In genomic region chr6:37340639-37340943, GRCh38 we compare ENCODE assay signal across 17 cellular contexts. TPM values are rescaled to one million over a fixed set of nuclear protein-coding genes. Genes with fewer than 3 reads are reported as not detected.
A peak's percentile ranks its signal among the peaks of the same experiment; 100 is the strongest.
DNase-seq lines count a peak whose midpoint lies in the region; ATAC-seq and TF ChIP-seq lines count a peak whose summit lies in the region.
"Had no signal": no experiment of that assay in that cellular context is flagged by ENCODE, and none has a peak within 500 bp of the region (broad histone marks: within the 10 kb centered on the region; RNA-seq: fewer than 3 reads in every experiment).

No MANE protein-coding gene starts in this region.

- DNase-seq in COLO829 (ENCODE audit: low spot score) (peak; percentile 31), HCT116 (ENCODE audit: low read depth, low spot score) (no peak), Panc1 (ENCODE audit: low read depth, low spot score) (peak; percentile 33), astrocyte of the hippocampus (ENCODE audit: low read depth, low spot score) (peak; percentile 25), NOMO-1 treated with dmso at 0.1 percent for 144 hours (lab: John Stamatoyannopoulos, UW; ENCODE audit: unreplicated experiment) (no peak), prostate gland (ENCODE audit: low spot score) (no peak), NCI-H526 treated with DMSO at 0.1 percent for 48 hours (lab: John Stamatoyannopoulos, UW) (no peak), glomerular visceral epithelial cell (ENCODE audit: extremely low spot score) (no peak)
- DNase-seq: 8988T; AML-193; Calu3; CD8-positive, alpha-beta memory T cell; DMS 273 treated with DMSO at 0.1 percent for 48 hours; GOT3; H9 had no signal

- H3K9me2 ChIP-seq in HCT116 (ENCODE audit: insufficient read depth) = no peaks in the 10 kb centered on the region

- POLR2A ChIA-PET in HCT116 (lab: Charles Lee) (no interaction called here), Panc1 (lab: Charles Lee) (no interaction called here)

- H3K4me3 ChIP-seq in HCT116 (replicated peaks in 1 of 2; ENCODE audit: low read depth in 1 of 2, low read length in 2 of 2) (no peak overlapping the region), Panc1 (ENCODE audit: low read depth in 2 of 2, low read length in 2 of 2) (no peak overlapping the region), prostate gland (no peak overlapping the region)
- H3K4me3 ChIP-seq: BLaER1 had no signal

- no peaks in the 10 kb centered on the region for H3K79me2 ChIP-seq in HCT116 (ENCODE audit: insufficient read depth, low read length)

- H3K9me3 ChIP-seq in HCT116 (ENCODE audit: control insufficient read depth in 1 of 2, insufficient read depth in 1 of 2, low read depth in 1 of 2, low read length in 2 of 2) (no peaks in the 10 kb centered on the region), Panc1 (ENCODE audit: control insufficient read depth, insufficient read depth, low read depth, low read length) (no peaks in the 10 kb centered on the region), prostate gland (no peaks in the 10 kb centered on the region)
- H3K9me3 ChIP-seq: BLaER1 had no signal

- no peak for ATAC-seq in HCT116
- no peak for ATAC-seq in Panc1

- no peaks in the 10 kb centered on the region for H3K36me3 ChIP-seq in HCT116 (ENCODE audit: control insufficient read depth in 1 of 2, insufficient read depth in 2 of 2, low read length in 2 of 2)
- no peaks in the 10 kb centered on the region for H3K36me3 ChIP-seq in Panc1 (ENCODE audit: control insufficient read depth, insufficient read depth, low read length)
- no peaks in the 10 kb centered on the region for H3K36me3 ChIP-seq in prostate gland
- H3K36me3 ChIP-seq: BLaER1 had no signal

- CTCF ChIA-PET in HCT116 (lab: Charles Lee) (no interaction called here), Panc1 (lab: Charles Lee) (no interaction called here)

- RAD21 ChIA-PET in HCT116 (lab: Charles Lee; ENCODE audit: low non-redundant PET in 1 of 2, low total read pairs in 2 of 2, uncharacterized antibody in 2 of 2, unreplicated experiment in 2 of 2) = no interaction called here

- in situ Hi-C loops in Panc1 (cut with HindIII; ENCODE audit: low pct_unique_long_range_greater_than_20kb, low sequenced_read_pairs) = no loop called here

- intact Hi-C loops in HCT116 (cut with micrococcal nuclease) = no loop called here
- intact Hi-C loops in Panc1 (cut with micrococcal nuclease; ENCODE audit: unreplicated experiment) = no loop called here
- intact Hi-C loops in prostate gland (cut with DNase I) = no loop called here

- TF ChIP-seq POLR2A in HCT116 (IDR thresholded peaks at IDR 0.05; ENCODE audit: borderline replicate concordance, extremely low read depth, insufficient read depth, insufficient read length) = no peak
- no peak for TF ChIP-seq POLR2A in prostate gland (IDR thresholded peaks at IDR 0.05)

- TF ChIP-seq RAD21 in HCT116 (IDR thresholded peaks at IDR 0.05; ENCODE audit: low read depth) = no peak

- H3K4me2 ChIP-seq in HCT116 (ENCODE audit: low read length) = 0 out of 2 replicates have a peak overlapping the region, but pooled peaks have one; percentile 7
- H3K4me2 ChIP-seq: BLaER1 had no signal

- 43% methylated on average over 4 of the region's 4 CpGs for WGBS in prostate gland

- no peak overlapping the region for H3K9ac ChIP-seq in HCT116 (ENCODE audit: low read length)
- H3K9ac ChIP-seq: BLaER1 had no signal

- no peak overlapping the region for H3K27ac ChIP-seq in HCT116 (ENCODE audit: low read depth, low read length)
- no peak overlapping the region for H3K27ac ChIP-seq in Panc1 (ENCODE audit: low read length)
- H3K27ac ChIP-seq in prostate gland = no peak overlapping the region
- H3K27ac ChIP-seq: BLaER1, HL-60 had no signal

- TF ChIP-seq CTCF in HCT116 (IDR thresholded peaks at IDR 0.05 in 2 of 3, conservative IDR thresholded peaks at IDR 0.05 in 1 of 3; ENCODE audit: borderline replicate concordance in 1 of 3, insufficient read depth in 1 of 3, low read depth in 2 of 3, low read length in 2 of 3) (no peak), Panc1 (IDR thresholded peaks at IDR 0.05) (no peak), prostate gland (IDR thresholded peaks at IDR 0.05) (no peak)

- BruUV-seq in HCT116 (replicated peaks; lab: Mats Ljungman, UMichigan) (no TSS peak), Panc1 (replicated peaks; lab: Mats Ljungman, UMichigan) (no TSS peak)

- H3K4me1 ChIP-seq in HCT116 (ENCODE audit: control insufficient read depth in 1 of 2, insufficient read depth in 2 of 2, low read length in 2 of 2) (peaks cover 0 to 6% of the 10 kb centered on the region in 2 experiments; a peak in 2 of 4 replicates), Panc1 (ENCODE audit: control insufficient read depth, insufficient read depth, low read length) (no peaks in the 10 kb centered on the region), prostate gland (replicated peaks) (no peaks in the 10 kb centered on the region)
- H3K4me1 ChIP-seq: BLaER1 had no signal

- no peaks in the 10 kb centered on the region for H4K20me1 ChIP-seq in HCT116 (ENCODE audit: insufficient read depth)
- H4K20me1 ChIP-seq: BLaER1 had no signal

- no peaks in the 10 kb centered on the region for H3K27me3 ChIP-seq in HCT116 (ENCODE audit: insufficient read depth, low read length)
- H3K27me3 ChIP-seq in Panc1 (ENCODE audit: control insufficient read depth, insufficient read depth, low read length) = no peaks in the 10 kb centered on the region
- no peaks in the 10 kb centered on the region for H3K27me3 ChIP-seq in prostate gland (replicated peaks; ENCODE audit: insufficient read depth)
- H3K27me3 ChIP-seq: BLaER1 had no signal

- no peak overlapping the region for H2AFZ ChIP-seq in HCT116 (ENCODE audit: low read depth, low read length, poor library complexity, severe bottlenecking)

TF ChIP-seq in HCT116, 20 proteins besides CTCF, POLR2A, EP300 and RAD21 (continues in another document):
- no peak for TF ChIP-seq SRF (IDR thresholded peaks at IDR 0.05; ENCODE audit: low read depth)
- TF ChIP-seq EGR1 (IDR thresholded peaks at IDR 0.05; ENCODE audit: low read depth) = no peak
- TF ChIP-seq POLR2AphosphoS5 (IDR thresholded peaks at IDR 0.05; ENCODE audit: low read depth, low read length) = no peak
- no peak for TF ChIP-seq CBX3 (IDR thresholded peaks at IDR 0.05; ENCODE audit: low read depth)
- TF ChIP-seq YY1 (IDR thresholded peaks at IDR 0.05; ENCODE audit: extremely low read depth, insufficient replicate concordance, low read depth, low read length) = no peak
- no peak for TF ChIP-seq SP1 (IDR thresholded peaks at IDR 0.05; ENCODE audit: low read depth)
- no peak for TF ChIP-seq CEBPB (IDR thresholded peaks at IDR 0.05; ENCODE audit: low read depth)
- no peak for TF ChIP-seq EZH2phosphoT487 (IDR thresholded peaks at IDR 0.05; ENCODE audit: borderline replicate concordance)
- TF ChIP-seq REST (IDR thresholded peaks at IDR 0.05; ENCODE audit: low read depth) = no peak
- TF ChIP-seq, protein P1, sequence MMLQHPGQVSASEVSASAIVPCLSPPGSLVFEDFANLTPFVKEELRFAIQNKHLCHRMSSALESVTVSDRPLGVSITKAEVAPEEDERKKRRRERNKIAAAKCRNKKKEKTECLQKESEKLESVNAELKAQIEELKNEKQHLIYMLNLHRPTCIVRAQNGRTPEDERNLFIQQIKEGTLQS (IDR thresholded peaks at IDR 0.05) = no peak
- TF ChIP-seq ZBTB33 (IDR thresholded peaks at IDR 0.05; ENCODE audit: extremely low read depth, insufficient replicate concordance, low read length) = no peak
- no peak for TF ChIP-seq EZH2 (IDR thresholded peaks at IDR 0.05)
- TF ChIP-seq ELF1 (IDR thresholded peaks at IDR 0.05; ENCODE audit: borderline replicate concordance, low read depth) = no peak
- TF ChIP-seq FOSL1 (IDR thresholded peaks at IDR 0.05; ENCODE audit: low read depth) = no peak

RNA-seq across cellular contexts. Expression of gene RNF8, which starts 13.2 kb away (rescaled TPM):
- total RNA-seq in HCT116 (2021; ENCODE audit: unreplicated experiment) = 28.0 TPM
- 16.2 and 19.5 TPM in 2 replicates for polyA plus RNA-seq in HCT116 (2012)
- 21.1 TPM for total RNA-seq in Panc1 (2021; ENCODE audit: unreplicated experiment)
- polyA plus RNA-seq in Panc1 (2012; ENCODE audit: insufficient read length) = 14.9 TPM
- 10 to 100 TPM; 12.7 to 42.4 TPM for total RNA-seq in prostate gland

Comparison
In these comparisons a context has a peak if more than half of its experiments do, and no peak if none do; other contexts are left out.
1. DNase-seq: peak in COLO829 (single experiment), Panc1 (single experiment) and astrocyte of the hippocampus (single experiment); none in HCT116 (single experiment), NOMO-1 treated with dmso at 0.1 percent for 144 hours (single experiment), prostate gland (single experiment), NCI-H526 treated with DMSO at 0.1 percent for 48 hours (single experiment) and glomerular visceral epithelial cell (single experiment).